29 cellular contexts compared by ENCODE assay signal in genomic region chr21:42016364-42016985, GRCh38. TPM values are rescaled to one million over a fixed set of nuclear protein-coding genes. Genes with fewer than 3 reads are reported as not detected.
"Had no signal": no experiment of that assay in that cellular context is flagged by ENCODE, and none has a peak within 500 bp of the region (broad histone marks: within the 10 kb centered on the region; RNA-seq: fewer than 3 reads in every experiment).

No MANE protein-coding gene starts in this region.

- H3K9me3 ChIP-seq: left lung, ovary, prostate gland, right atrium auricular region, suprapubic skin had no signal

- DNase-seq: activated CD4-positive, alpha-beta T cell treated with anti-CD3 and anti-CD28 coated beads for 1 hour; activated CD4-positive, alpha-beta T cell treated with anti-CD3 and anti-CD28 coated beads, Interleukin-2, amount 50 U/mL, for 1 hour; activated CD8-positive, alpha-beta memory T cell treated with anti-CD3 and anti-CD28 coated beads for 24 hours; activated CD8-positive, alpha-beta memory T cell treated with anti-CD3 and anti-CD28 coated beads, Interleukin-2, amount 50 U/mL, for 4 hours; activated naive CD4-positive, alpha-beta T cell treated with Interleukin-2 at 50 U/mL for 16 hours; activated naive CD8-positive, alpha-beta T cell treated with anti-CD3 and anti-CD28 coated beads for 36 hours; activated T-cell treated with anti-CD3 and anti-CD28 coated beads, Interleukin-2, amount 50 U/mL, for 4 hours; amniotic stem cell; cerebellar nuclear complex; foreskin keratinocyte; kidney glomerular epithelial cell; left lung; naive thymus-derived CD8-positive, alpha-beta T cell; ovary; stimulated activated CD4-positive, alpha-beta T cell treated with anti-CD3 and anti-CD28 coated beads, Interleukin-2, amount 100 ng/mL, for 24 hours; stimulated activated naive CD8-positive, alpha-beta T cell treated with anti-CD3 and anti-CD28 coated beads, Interleukin-15, amount 100 ng/mL, for 72 hours; T-helper 1 cell; T-helper 9 cell had no signal

- H3K36me3 ChIP-seq: left lung, ovary, prostate gland, right atrium auricular region, suprapubic skin, tibial nerve had no signal

- H3K4me1 ChIP-seq: prostate gland, right atrium auricular region had no signal

- H3K27me3 ChIP-seq: foreskin keratinocyte, ovary, right atrium auricular region had no signal

- ATAC-seq: activated T-cell treated with anti-CD3 and anti-CD28 coated beads, Interleukin-2, amount 50 U/mL, for 4 hours; foreskin keratinocyte; left lung; naive thymus-derived CD8-positive, alpha-beta T cell; stimulated activated effector memory CD8-positive, alpha-beta T cell treated with anti-CD3 and anti-CD28 coated beads, Interleukin-12 subunit alpha, Interleukin-12 subunit beta, amount 100 ng/mL, for 72 hours; stimulated activated naive CD8-positive, alpha-beta T cell treated with anti-CD3 and anti-CD28 coated beads, Interleukin-15, amount 100 ng/mL, for 72 hours had no signal

- H3K4me3 ChIP-seq: coronary artery, left lung, lung, ovary, prostate gland, right atrium auricular region, skin epidermis, suprapubic skin, tibial nerve had no signal

- H3K27ac ChIP-seq: coronary artery, foreskin keratinocyte, left lung, ovary, prostate gland, right atrium auricular region, skin epidermis, suprapubic skin, tibial nerve had no signal

RNA-seq across cellular contexts. Expression of gene UMODL1, which starts 54.6 kb away (rescaled TPM):
- total RNA-seq: activated naive CD8-positive, alpha-beta T cell treated with anti-CD3 and anti-CD28 coated beads for 36 hours; activated T-cell treated with anti-CD3 and anti-CD28 coated beads, Interleukin-2, amount 50 U/mL, for 4 hours; epithelial cell of proximal tubule; foreskin keratinocyte; glomerular endothelial cell; right atrium auricular region; tibial nerve; urinary bladder had no signal
- polyA plus RNA-seq: foreskin keratinocyte, urinary bladder had no signal
